ENCODE assay signal across 12 cellular contexts in the genomic region with DNA sequence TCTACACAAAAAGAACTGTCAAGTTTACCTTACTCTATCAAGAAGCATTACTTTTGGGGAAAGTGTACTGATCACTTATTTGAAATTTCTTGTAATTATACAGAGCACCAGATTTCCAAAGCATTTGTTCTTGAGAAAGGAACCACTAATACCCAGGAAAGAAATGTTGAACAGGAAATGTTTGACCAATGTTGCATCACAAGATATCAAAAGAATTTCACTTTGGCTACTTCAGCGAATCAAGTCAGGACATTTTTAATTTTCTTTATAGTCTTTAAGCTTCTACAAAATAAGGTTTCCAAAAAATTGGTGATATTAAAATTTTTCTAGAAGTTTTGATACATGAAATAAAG.
DNase-seq lines count a peak whose midpoint lies in the region; ATAC-seq and TF ChIP-seq lines count a peak whose summit lies in the region.
"Had no signal": no experiment of that assay in that cellular context is flagged by ENCODE, and none has a peak within 500 bp of the region (broad histone marks: within the 10 kb centered on the region; RNA-seq: fewer than 3 reads in every experiment).

No MANE protein-coding gene starts in this region.

- no peaks in the 10 kb centered on the region for H3K9me3 Mint-ChIP-seq in endothelial cell (ENCODE audit: unreplicated experiment)
- peaks cover 4% of the 10 kb centered on the region for H3K9me3 Mint-ChIP-seq in activated naive CD8-positive, alpha-beta T cell treated with anti-CD3 and anti-CD28 coated beads, Interleukin-2, amount 50 U/mL, for 24 hours

- peak overlapping the region; percentile 97 for H3K27ac ChIP-seq in mesodermal cell (ENCODE audit: low read depth, low read length, severe bottlenecking)

- no peaks in the 10 kb centered on the region for H3K36me3 Mint-ChIP-seq in endothelial cell (ENCODE audit: low read depth, unreplicated experiment)
- H3K36me3 Mint-ChIP-seq in activated naive CD8-positive, alpha-beta T cell treated with anti-CD3 and anti-CD28 coated beads, Interleukin-2, amount 50 U/mL, for 24 hours (ENCODE audit: low read depth): no peaks in the 10 kb centered on the region

- peaks cover 36% of the 10 kb centered on the region for H3K4me1 ChIP-seq in mesodermal cell (ENCODE audit: control insufficient read depth, insufficient read depth, low read length, poor library complexity, severe bottlenecking)

- peak overlapping the region; percentile 95 for H3K27ac Mint-ChIP-seq in endothelial cell (ENCODE audit: unreplicated experiment)
- no peak overlapping the region for H3K27ac Mint-ChIP-seq in activated naive CD8-positive, alpha-beta T cell treated with anti-CD3 and anti-CD28 coated beads, Interleukin-2, amount 50 U/mL, for 24 hours

- peak overlapping the region; percentile 25 for H3K4me3 ChIP-seq in mesodermal cell (ENCODE audit: extremely low read depth, insufficient read depth, low read length, poor library complexity, severe bottlenecking)

- no peaks in the 10 kb centered on the region for H3K9me3 ChIP-seq in mesodermal cell (ENCODE audit: control insufficient read depth, low read length)

- ATAC-seq in activated naive CD8-positive, alpha-beta T cell treated with anti-CD3 and anti-CD28 coated beads, Interleukin-2, amount 50 U/mL, for 24 hours: no peak
- no peak for ATAC-seq in GM21717 (IDR thresholded peaks at IDR 0.05; ENCODE audit: unreplicated experiment)

- WGBS in mesodermal cell (ENCODE audit: insufficient coverage in 2 of 2), 2 experiments: no CpG with 5 or more reads among the region's 1 CpG

- H3K4me1 Mint-ChIP-seq in endothelial cell (ENCODE audit: unreplicated experiment): peaks cover 56% of the 10 kb centered on the region
- peaks cover 2% of the 10 kb centered on the region for H3K4me1 Mint-ChIP-seq in activated naive CD8-positive, alpha-beta T cell treated with anti-CD3 and anti-CD28 coated beads, Interleukin-2, amount 50 U/mL, for 24 hours

- H3K4me3 Mint-ChIP-seq in endothelial cell (ENCODE audit: unreplicated experiment): peak overlapping the region; percentile 87
- no peak overlapping the region for H3K4me3 Mint-ChIP-seq in activated naive CD8-positive, alpha-beta T cell treated with anti-CD3 and anti-CD28 coated beads, Interleukin-2, amount 50 U/mL, for 24 hours

- no peak for TF ChIP-seq CTCF in endothelial cell (IDR thresholded peaks at IDR 0.05; ENCODE audit: unreplicated experiment)

- H3K27me3 Mint-ChIP-seq in endothelial cell (ENCODE audit: unreplicated experiment): no peaks in the 10 kb centered on the region
- H3K27me3 Mint-ChIP-seq in activated naive CD8-positive, alpha-beta T cell treated with anti-CD3 and anti-CD28 coated beads, Interleukin-2, amount 50 U/mL, for 24 hours: peaks cover 24% of the 10 kb centered on the region

- H3K36me3 ChIP-seq in mesodermal cell (ENCODE audit: control insufficient read depth, insufficient read depth, low read length): no peaks in the 10 kb centered on the region

- DNase-seq in AG08395 (ENCODE audit: low spot score): peak; percentile 44
- DNase-seq in NCI-H460 (ENCODE audit: extremely low read depth, low read depth): peak; percentile 22
- DNase-seq in endothelial cell (ENCODE audit: low spot score): no peak
- no peak for DNase-seq in activated naive CD8-positive, alpha-beta T cell treated with anti-CD3 and anti-CD28 coated beads, Interleukin-2, amount 50 U/mL, for 24 hours
- no peak for DNase-seq in activated CD4-positive, CD25-positive, alpha-beta regulatory T cell (lab: John Stamatoyannopoulos, UW)
- DNase-seq in stimulated activated CD4-positive, alpha-beta T cell treated with anti-CD3 and anti-CD28 coated beads, Interleukin-4, amount 100 ng/mL, for 24 hours: no peak
- DNase-seq: activated CD4-positive, alpha-beta T cell treated with anti-CD3 and anti-CD28 coated beads, Interleukin-2, amount 50 U/mL, for 1 hour; activated naive CD4-positive, alpha-beta T cell treated with Interleukin-2 at 50 U/mL for 16 hours; GDM1; NCI-H510A treated with DMSO at 0.1 percent for 48 hours had no signal

Comparison
In these comparisons a context has a peak if more than half of its experiments do, and no peak if none do; other contexts are left out.
1. DNase-seq: peak in AG08395 (single experiment) and NCI-H460 (single experiment); none in endothelial cell (single experiment), activated naive CD8-positive, alpha-beta T cell treated with anti-CD3 and anti-CD28 coated beads, Interleukin-2, amount 50 U/mL, for 24 hours (single experiment), activated CD4-positive, CD25-positive, alpha-beta regulatory T cell (0 of 4) and stimulated activated CD4-positive, alpha-beta T cell treated with anti-CD3 and anti-CD28 coated beads, Interleukin-4, amount 100 ng/mL, for 24 hours (single experiment).